In the genomic region with DNA sequence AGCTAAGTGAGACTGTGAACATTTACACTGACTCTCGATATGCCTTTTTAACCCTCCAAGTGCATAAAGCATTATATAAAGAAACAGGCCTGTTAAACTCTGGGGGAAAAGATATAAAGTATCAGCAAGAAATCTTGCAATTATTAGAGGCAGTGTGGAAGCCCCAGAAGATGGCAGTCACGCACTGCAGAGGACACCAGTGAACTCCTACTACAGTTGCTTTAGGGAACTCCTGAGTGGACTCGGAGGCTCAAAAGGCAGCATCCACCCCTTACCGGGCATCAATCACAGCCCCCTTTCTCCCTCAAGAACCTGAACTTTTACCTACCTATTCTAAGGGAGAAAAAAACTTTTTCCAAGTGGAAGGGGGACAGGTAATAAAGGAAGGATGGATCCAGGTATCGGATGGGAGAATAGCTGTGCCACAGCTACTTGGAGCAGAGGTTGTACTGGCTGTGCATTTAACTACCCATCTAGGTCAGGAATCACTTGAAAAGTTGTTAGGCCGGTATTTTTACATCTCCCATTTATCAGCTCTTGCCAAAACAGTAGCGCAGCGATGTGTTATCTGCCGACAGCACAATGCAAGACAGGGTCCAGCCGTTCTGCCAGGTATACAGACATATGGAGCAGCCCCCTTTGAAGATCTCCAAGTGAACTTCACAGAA, we compare ENCODE assay signal across 8 cellular contexts.
A peak's percentile ranks its signal among the peaks of the same experiment; 100 is the strongest.
DNase-seq lines count a peak whose midpoint lies in the region; ATAC-seq, FAIRE-seq and TF ChIP-seq lines count a peak whose summit lies in the region.

No MANE protein-coding gene starts in this region.

- TF ChIP-seq CTCF in bronchial epithelial cell (IDR thresholded peaks at IDR 0.05; ENCODE audit: insufficient read depth, low read length, severe bottlenecking) = peak; percentile 36

- no peaks in the 10 kb centered on the region for H3K27me3 ChIP-seq in bronchial epithelial cell (ENCODE audit: control insufficient read depth, insufficient read depth, low read length)

- FAIRE-seq in bronchial epithelial cell (lab: Jason Lieb, UNC) = peak; percentile 83

- no peaks in the 10 kb centered on the region for H3K36me3 ChIP-seq in bronchial epithelial cell (ENCODE audit: control insufficient read depth, insufficient read depth, low read length)

- no peak overlapping the region for H3K4me3 ChIP-seq in bronchial epithelial cell (ENCODE audit: low read depth, low read length)

- ATAC-seq in HG03378 (IDR thresholded peaks at IDR 0.05; ENCODE audit: unreplicated experiment) (no peak), HG03108 (IDR thresholded peaks at IDR 0.05; ENCODE audit: unreplicated experiment) (no peak), GM18867 (IDR thresholded peaks at IDR 0.05; ENCODE audit: unreplicated experiment) (no peak), HG02981 (IDR thresholded peaks at IDR 0.05; ENCODE audit: unreplicated experiment) (no peak)

- peak; percentile 10 for DNase-seq in DMS53 treated with DMSO at 0.1 percent for 48 hours (lab: John Stamatoyannopoulos, UW; ENCODE audit: unreplicated experiment)
- peak; percentile 44 for DNase-seq in NCI-H748 (lab: John Stamatoyannopoulos, UW; ENCODE audit: unreplicated experiment)
- DNase-seq in bronchial epithelial cell (ENCODE audit: low read depth) = peak; percentile 8
- peak; percentile 61 for DNase-seq in mucosa of gallbladder (ENCODE audit: low spot score)

Comparison
In these comparisons a context has a peak if more than half of its experiments do, and no peak if none do; other contexts are left out.
1. DNase-seq: peak in every context shown above with its lines; median percentile 61 in mucosa of gallbladder; 44 in NCI-H748; 10 in DMS53 treated with DMSO at 0.1 percent for 48 hours; 8 in bronchial epithelial cell.